Comparison of ENCODE assay signal across 2 cellular contexts in genomic region chrX:153750126-153750774, GRCh38.
TF ChIP-seq lines count a peak whose summit lies in the region.

No MANE protein-coding gene starts in this region.

TF ChIP-seq in H1, 55 proteins besides CTCF, POLR2A, EP300 and RAD21:
- TF ChIP-seq EGR1 (IDR thresholded peaks at IDR 0.05; ENCODE audit: borderline replicate concordance, low read depth, low read length), result no peak
- TF ChIP-seq CBX5 (IDR thresholded peaks at IDR 0.05; ENCODE audit: low read depth, low read length), result no peak
- TF ChIP-seq HDAC6 (IDR thresholded peaks at IDR 0.05; ENCODE audit: low read depth, low read length), result no peak
- TF ChIP-seq TCF12 (IDR thresholded peaks at IDR 0.05; ENCODE audit: low read depth, low read length), result no peak
- no peak for TF ChIP-seq RXRA (IDR thresholded peaks at IDR 0.05; ENCODE audit: insufficient read depth, low read depth, low read length)
- no peak for TF ChIP-seq MAX (IDR thresholded peaks at IDR 0.05)
- no peak for TF ChIP-seq RBBP5 (IDR thresholded peaks at IDR 0.05; ENCODE audit: borderline replicate concordance, low read depth, low read length)
- no peak for TF ChIP-seq SRF (IDR thresholded peaks at IDR 0.05; ENCODE audit: low read depth, low read length)

TF ChIP-seq in HEK293T, 16 proteins besides CTCF, POLR2A, EP300 and RAD21:
- TF ChIP-seq ARNT (IDR thresholded peaks at IDR 0.05), result no peak
- no peak for TF ChIP-seq FOXA1 (IDR thresholded peaks at IDR 0.05)
- no peak for TF ChIP-seq LEF1 (IDR thresholded peaks at IDR 0.05; ENCODE audit: borderline replicate concordance)
- no peak for TF ChIP-seq SUZ12 (IDR thresholded peaks at IDR 0.05)
